9 cellular contexts compared by ENCODE assay signal in genomic region chr1:111450185-111450584, GRCh38. TPM values are rescaled to one million over a fixed set of nuclear protein-coding genes. Genes with fewer than 3 reads are reported as not detected.
DNase-seq lines count a peak whose midpoint lies in the region; ATAC-seq and TF ChIP-seq lines count a peak whose summit lies in the region.
"Had no signal": no experiment of that assay in that cellular context is flagged by ENCODE, and none has a peak within 500 bp of the region (broad histone marks: within the 10 kb centered on the region; RNA-seq: fewer than 3 reads in every experiment).

No MANE protein-coding gene starts in this region.

- H3K27ac ChIP-seq in DND-41 (ENCODE audit: low read length) (peak overlapping the region; percentile 98), RWPE2 (ENCODE audit: poor library complexity, severe bottlenecking) (peak overlapping the region; percentile 49), fibroblast of lung (ENCODE audit: insufficient read depth, low read length) (peak overlapping the region; percentile 94)

- peaks cover 13% of the 10 kb centered on the region for H3K36me3 Mint-ChIP-seq in progenitor cell of endocrine pancreas (ENCODE audit: insufficient read depth)

- H3K9me3 Mint-ChIP-seq in progenitor cell of endocrine pancreas (ENCODE audit: low read depth): no peaks in the 10 kb centered on the region

- H4K20me1 ChIP-seq in DND-41 (ENCODE audit: insufficient read depth, low read length) (peaks cover 8% of the 10 kb centered on the region; the same call in 1 of the 2 replicates), fibroblast of lung (ENCODE audit: control insufficient read depth, extremely low read depth, insufficient read depth, low read length) (no peaks in the 10 kb centered on the region)

- H3K4me1 Mint-ChIP-seq in progenitor cell of endocrine pancreas (ENCODE audit: low read depth): peaks cover 37% of the 10 kb centered on the region

- H3K27me3 Mint-ChIP-seq in progenitor cell of endocrine pancreas: no peaks in the 10 kb centered on the region

- H3K27me3 ChIP-seq in DND-41 (ENCODE audit: insufficient read depth, low read length, poor library complexity) (no peaks in the 10 kb centered on the region), RWPE2 (ENCODE audit: insufficient read depth, poor library complexity, severe bottlenecking) (no peaks in the 10 kb centered on the region), fibroblast of lung (ENCODE audit: control insufficient read depth, insufficient read depth, low read length) (no peaks in the 10 kb centered on the region)

- H3K4me3 ChIP-seq in DND-41 (ENCODE audit: low read depth in 1 of 2, low read length in 2 of 2) (peak overlapping the region; percentile 97 to 98), RWPE2 (ENCODE audit: severe bottlenecking) (peak overlapping the region; percentile 80), fibroblast of lung (replicated peaks in 1 of 4; ENCODE audit: control extremely low read depth in 1 of 4, insufficient read depth in 1 of 4, low read depth in 3 of 4, low read length in 4 of 4) (peak overlapping the region; percentile 71 to 100 (median 97))

- peaks cover 70% of the 10 kb centered on the region for H3K4me1 ChIP-seq in DND-41 (ENCODE audit: insufficient read depth, low read length)
- H3K4me1 ChIP-seq in RWPE2 (ENCODE audit: insufficient read depth, poor library complexity, severe bottlenecking): peaks cover 18% of the 10 kb centered on the region
- H3K4me1 ChIP-seq in fibroblast of lung (ENCODE audit: control insufficient read depth, extremely low read depth, insufficient read depth, low read length): peaks cover 3% of the 10 kb centered on the region

- no peak for TF ChIP-seq CTCF in DND-41 (IDR thresholded peaks at IDR 0.05; ENCODE audit: borderline replicate concordance, extremely low read depth, low read length, poor library complexity, severe bottlenecking)
- TF ChIP-seq CTCF in RWPE2 (IDR thresholded peaks at IDR 0.05; ENCODE audit: poor library complexity, severe bottlenecking): no peak
- TF ChIP-seq CTCF in fibroblast of lung (conservative IDR thresholded peaks at IDR 0.05 in 1 of 2, IDR thresholded peaks at IDR 0.05 in 1 of 2; ENCODE audit: low read depth in 1 of 2, low read length in 2 of 2): no peak
- no peak for TF ChIP-seq CTCF in progenitor cell of endocrine pancreas (IDR thresholded peaks at IDR 0.05; ENCODE audit: unreplicated experiment)

- peak overlapping the region; percentile 97 for H3K4me3 Mint-ChIP-seq in progenitor cell of endocrine pancreas (ENCODE audit: low read depth)

- H3K27ac Mint-ChIP-seq in progenitor cell of endocrine pancreas: peak overlapping the region; percentile 99

- DNase-seq in DND-41 (no peak), RWPE2 (ENCODE audit: low spot score) (no peak), fibroblast of lung (ENCODE audit: low read depth in 2 of 2) (no peak), progenitor cell of endocrine pancreas (ENCODE audit: low spot score, unreplicated experiment) (no peak), DMS153 (lab: John Stamatoyannopoulos, UW) (no peak), foreskin melanocyte (no peak), NCI-H774 (lab: John Stamatoyannopoulos, UW) (no peak)

- H3K9ac ChIP-seq in DND-41 (ENCODE audit: low read depth, low read length): peak overlapping the region; percentile 96
- H3K9ac ChIP-seq in fibroblast of lung (ENCODE audit: insufficient read depth, low read length): peak overlapping the region; percentile 92

- ATAC-seq in DND-41 (ENCODE audit: insufficient read depth, low read depth): no peak
- ATAC-seq in RWPE2 (ENCODE audit: low read depth): no peak
- ATAC-seq in HG03439 (IDR thresholded peaks at IDR 0.05; ENCODE audit: unreplicated experiment): no peak

- peaks cover 99% of the 10 kb centered on the region for H3K79me2 ChIP-seq in DND-41 (ENCODE audit: insufficient read depth, low read length)
- H3K79me2 ChIP-seq in fibroblast of lung (ENCODE audit: control insufficient read depth, insufficient read depth, low read length): peaks cover 67% of the 10 kb centered on the region

- H2AFZ ChIP-seq in DND-41 (ENCODE audit: low read depth, low read length) (peak overlapping the region; percentile 100; the same call in 1 of the 2 replicates), fibroblast of lung (ENCODE audit: low read length) (no peak overlapping the region)

- H3K4me2 ChIP-seq in DND-41 (ENCODE audit: insufficient read depth, low read length): peak overlapping the region; percentile 87
- H3K4me2 ChIP-seq in fibroblast of lung (ENCODE audit: extremely low read depth, insufficient read depth, low read length): peak overlapping the region; percentile 82

- H3K9me3 ChIP-seq in DND-41 (ENCODE audit: insufficient read depth, low read length, severe bottlenecking): no peaks in the 10 kb centered on the region
- H3K9me3 ChIP-seq in RWPE2 (ENCODE audit: severe bottlenecking): no peaks in the 10 kb centered on the region
- no peaks in the 10 kb centered on the region for H3K9me3 ChIP-seq in fibroblast of lung (ENCODE audit: control insufficient read depth, insufficient read depth, low read depth, low read length)

- H3K36me3 ChIP-seq in DND-41 (ENCODE audit: insufficient read depth, low read length): peaks cover 61% of the 10 kb centered on the region
- peaks cover 66% of the 10 kb centered on the region for H3K36me3 ChIP-seq in RWPE2 (ENCODE audit: low read depth)
- H3K36me3 ChIP-seq in fibroblast of lung (ENCODE audit: control insufficient read depth, insufficient read depth, low read length): peaks cover 7% of the 10 kb centered on the region

RNA-seq across cellular contexts. Expression of gene ATP5PB, which starts 0.9 kb away (rescaled TPM):
- 162 and 217 TPM in 2 replicates for total RNA-seq in fibroblast of lung
- polyA plus RNA-seq in fibroblast of lung: 417 and 458 TPM in 2 replicates
- 320 and 364 TPM in 2 replicates for polyA plus RNA-seq in fibroblast of lung (2012)
- 24.4 and 28.0 TPM in 2 replicates for polyA minus RNA-seq in fibroblast of lung (ENCODE audit: low replicate concordance)
- 212 and 214 TPM in 2 replicates for total RNA-seq in progenitor cell of endocrine pancreas

RNA-seq across cellular contexts. Expression of gene WDR77, which starts 1.1 kb away (rescaled TPM):
- total RNA-seq in fibroblast of lung (20.3 and 21.8 TPM in 2 replicates), progenitor cell of endocrine pancreas (91.2 and 93.6 TPM in 2 replicates)
- polyA plus RNA-seq in fibroblast of lung: 62.0 and 87.8 TPM in 2 replicates
- 22.6 and 37.8 TPM in 2 replicates for polyA plus RNA-seq in fibroblast of lung (2012)
- polyA minus RNA-seq in fibroblast of lung (ENCODE audit: low replicate concordance): 221 and 251 TPM in 2 replicates

RNA-seq across cellular contexts. Expression of gene OVGP1, which starts 22.6 kb away (rescaled TPM):
- total RNA-seq in fibroblast of lung (0.51 and 1.2 TPM in 2 replicates), progenitor cell of endocrine pancreas (3.1 and 3.9 TPM in 2 replicates)
- 0.26 and 0.51 TPM in 2 replicates for polyA plus RNA-seq in fibroblast of lung
- polyA plus RNA-seq in fibroblast of lung (2012): 0.13 and 0.30 TPM in 2 replicates
- polyA minus RNA-seq in fibroblast of lung (ENCODE audit: low replicate concordance): not detected in 2 replicates
- total RNA-seq: RPMI7951 had no signal

RNA-seq across cellular contexts. Expression of gene C1orf162, which starts 23.6 kb away (rescaled TPM):
- 0.26 and 0.33 TPM in 2 replicates for total RNA-seq in fibroblast of lung
- 0.03 and 0.11 TPM in 2 replicates for polyA plus RNA-seq in fibroblast of lung
- 0.13 TPM in 1 of 2 replicates, not detected in the other for polyA plus RNA-seq in fibroblast of lung (2012)
- polyA minus RNA-seq in fibroblast of lung (ENCODE audit: low replicate concordance): not detected in 2 replicates
- total RNA-seq in progenitor cell of endocrine pancreas: 0.55 and 0.69 TPM in 2 replicates

RNA-seq across cellular contexts. Expression of gene ADORA3, which starts 53.2 kb away (rescaled TPM):
- total RNA-seq in fibroblast of lung (not detected in 2 replicates), progenitor cell of endocrine pancreas (not detected in 2 replicates)
- polyA plus RNA-seq in fibroblast of lung: not detected in 2 replicates
- not detected in 2 replicates for polyA plus RNA-seq in fibroblast of lung (2012)
- polyA minus RNA-seq in fibroblast of lung (ENCODE audit: low replicate concordance): not detected in 2 replicates
- total RNA-seq: RPMI7951 had no signal
